In genomic region chr6:137802408-137803182, GRCh38 we compare ENCODE assay signal across 16 cellular contexts.
DNase-seq lines count a peak whose midpoint lies in the region; ATAC-seq, FAIRE-seq and TF ChIP-seq lines count a peak whose summit lies in the region.
"Had no signal": no experiment of that assay in that cellular context is flagged by ENCODE, and none has a peak within 500 bp of the region (broad histone marks: within the 10 kb centered on the region; RNA-seq: fewer than 3 reads in every experiment).

No MANE protein-coding gene starts in this region.

- WGBS in HepG2 (ENCODE audit: low lambda C conversion rate) = 89% methylated on average over 8 of the region's 8 CpGs
- WGBS in right lobe of liver (ENCODE audit: insufficient coverage, low coverage, low lambda C conversion rate, missing lambda C conversion rate) = 67% methylated on average over 4 of the region's 8 CpGs
- WGBS in hepatocyte (ENCODE audit: low lambda C conversion rate, missing lambda C conversion rate) = 73% methylated on average over 8 of the region's 8 CpGs
- 95% methylated on average over 8 of the region's 8 CpGs for WGBS in suprapubic skin

- peak; percentile 78 for ATAC-seq in HepG2
- ATAC-seq in right lobe of liver = no peak
- ATAC-seq in mucosa of descending colon = peak; percentile 37
- ATAC-seq in activated CD4-positive, CD25-positive, alpha-beta regulatory T cell treated with anti-CD3 and anti-CD28 coated beads, Interleukin-2, amount 50 U/mL, for 24 hours = no peak
- ATAC-seq: CD8-positive, alpha-beta T cell; GM12878 had no signal

- no peaks in the 10 kb centered on the region for H3K79me2 ChIP-seq in HepG2 (ENCODE audit: insufficient read depth, low read length)
- H3K79me2 ChIP-seq in hepatocyte = no peaks in the 10 kb centered on the region

- H3K9me2 ChIP-seq in hepatocyte (replicated peaks; ENCODE audit: insufficient read depth) = no peaks in the 10 kb centered on the region

- no peak overlapping the region for H3K9ac ChIP-seq in HepG2 (ENCODE audit: insufficient read depth, low read depth, low read length)
- H3K9ac ChIP-seq: BLaER1 treated with 17β-estradiol and CSF1 and Interleukin-3, amounts not matched to agents 10 nM and 100 nM; GM23248 had no signal

- H3K4me3 ChIP-seq in HepG2 (replicated peaks in 1 of 3; ENCODE audit: insufficient read depth in 1 of 3, low read depth in 2 of 3, low read length in 3 of 3) (no peak overlapping the region), right lobe of liver (no peak overlapping the region), hepatocyte (no peak overlapping the region), mucosa of descending colon (no peak overlapping the region), suprapubic skin (no peak overlapping the region)
- H3K4me3 ChIP-seq: BLaER1 treated with 17β-estradiol and CSF1 and Interleukin-3, amounts not matched to agents 10 nM and 100 nM; GM12878; GM23248; HAP-1 had no signal

- H2AFZ ChIP-seq in HepG2 (ENCODE audit: low read length) = no peak overlapping the region
- H2AFZ ChIP-seq in hepatocyte = no peak overlapping the region
- H2AFZ ChIP-seq: GM23248 had no signal

- H3K27me3 ChIP-seq in HepG2 (ENCODE audit: control insufficient read depth in 1 of 2, insufficient read depth in 2 of 2, low read length in 2 of 2) (no peaks in the 10 kb centered on the region), right lobe of liver (no peaks in the 10 kb centered on the region), hepatocyte (no peaks in the 10 kb centered on the region), suprapubic skin (no peaks in the 10 kb centered on the region)
- H3K27me3 ChIP-seq: BLaER1 treated with 17β-estradiol and CSF1 and Interleukin-3, amounts not matched to agents 10 nM and 100 nM had no signal

- DNase-seq in HepG2 (ENCODE audit: low spot score) = peak; percentile 87
- DNase-seq in right lobe of liver = no peak
- DNase-seq in hepatocyte (ENCODE audit: low spot score) = peak; percentile 37
- DNase-seq in mucosa of descending colon = no peak
- DNase-seq in suprapubic skin (ENCODE audit: low spot score in 2 of 2) = no peak
- DNase-seq in OCI-M1 (lab: John Stamatoyannopoulos, UW) = no peak
- DNase-seq: CD8-positive, alpha-beta T cell; DMS 273 treated with DMSO at 0.1 percent for 48 hours; DMS53; DND-41; EL; GM23248 had no signal

- peak in 1 of 2 experiments; percentile 76; a peak in 2 of 4 replicates for TF ChIP-seq EP300 in HepG2 (IDR thresholded peaks at IDR 0.05; ENCODE audit: low read depth in 2 of 2, low read length in 2 of 2)
- TF ChIP-seq EP300 in HepG2 (CRISPR knock-in tag; IDR thresholded peaks at IDR 0.05; ENCODE audit: borderline replicate concordance) = no peak; the same call in 1 of the 2 replicates
- no peak for TF ChIP-seq EP300 in suprapubic skin (IDR thresholded peaks at IDR 0.05)

- intact Hi-C loops in HepG2 (cut with micrococcal nuclease; ENCODE audit: unreplicated experiment) = loop anchor here (10.0 kb wide), 1 partner anchor 142 kb away; no protein-coding TSS in a partner anchor
- intact Hi-C loops in right lobe of liver (cut with DNase I) = no loop called here
- intact Hi-C loops in mucosa of descending colon (cut with DNase I, micrococcal nuclease) = no loop called here

- TF ChIP-seq POLR2A in HepG2 (IDR thresholded peaks at IDR 0.05; ENCODE audit: insufficient read depth in 1 of 2, low read depth in 2 of 2, low read length in 2 of 2) (no peak), right lobe of liver (IDR thresholded peaks at IDR 0.05) (no peak), suprapubic skin (IDR thresholded peaks at IDR 0.05) (no peak)

- H3K4me2 ChIP-seq in HepG2 (ENCODE audit: low read depth, low read length) (peak overlapping the region; percentile 30), hepatocyte (peak overlapping the region; percentile 18)
- H3K4me2 ChIP-seq: BLaER1 treated with 17β-estradiol and CSF1 and Interleukin-3, amounts not matched to agents 10 nM and 100 nM had no signal

- no peaks in the 10 kb centered on the region for H4K20me1 ChIP-seq in HepG2 (ENCODE audit: insufficient read depth, low read length)
- H4K20me1 ChIP-seq in hepatocyte (ENCODE audit: insufficient read depth, poor library complexity, severe bottlenecking) = no peaks in the 10 kb centered on the region
- H4K20me1 ChIP-seq: BLaER1 treated with 17β-estradiol and CSF1 and Interleukin-3, amounts not matched to agents 10 nM and 100 nM had no signal

- CTCF ChIA-PET in HepG2 (lab: Yijun Ruan, JAX; ENCODE audit: low intra/inter-chr PET ratio, low total read pairs) = no interaction called here

- FAIRE-seq in HepG2 (lab: Jason Lieb, UNC) = peak; percentile 37
- FAIRE-seq: GM12878 had no signal

- TF ChIP-seq RAD21 in HepG2 (CRISPR knock-in tag; IDR thresholded peaks at IDR 0.05) = no peak

- H3K9me3 ChIP-seq in HepG2 (ENCODE audit: low read length) = no peaks in the 10 kb centered on the region
- no peaks in the 10 kb centered on the region for H3K9me3 ChIP-seq in right lobe of liver
- no peaks in the 10 kb centered on the region for H3K9me3 ChIP-seq in hepatocyte (ENCODE audit: low read depth)
- H3K9me3 ChIP-seq in mucosa of descending colon = no peaks in the 10 kb centered on the region
- no peaks in the 10 kb centered on the region for H3K9me3 ChIP-seq in suprapubic skin
- H3K9me3 ChIP-seq: HAP-1 had no signal

- H3K27ac ChIP-seq in HepG2 (ENCODE audit: extremely low read length, insufficient read depth, low read length) (peak overlapping the region; percentile 48), right lobe of liver (no peak overlapping the region), hepatocyte (peak overlapping the region; percentile 86), suprapubic skin (no peak overlapping the region)
- H3K27ac ChIP-seq: BLaER1 treated with 17β-estradiol and CSF1 and Interleukin-3, amounts not matched to agents 10 nM and 100 nM; GM23248 had no signal

- H3K36me3 ChIP-seq in HepG2 (replicated peaks in 1 of 2; ENCODE audit: control insufficient read depth in 1 of 2, insufficient read depth in 2 of 2, low read length in 2 of 2) (no peaks in the 10 kb centered on the region), right lobe of liver (no peaks in the 10 kb centered on the region), hepatocyte (replicated peaks; ENCODE audit: insufficient read depth, low read depth) (no peaks in the 10 kb centered on the region), mucosa of descending colon (ENCODE audit: low read depth) (no peaks in the 10 kb centered on the region), suprapubic skin (no peaks in the 10 kb centered on the region)
- H3K36me3 ChIP-seq: BLaER1 treated with 17β-estradiol and CSF1 and Interleukin-3, amounts not matched to agents 10 nM and 100 nM; HAP-1 had no signal

- H3K4me1 ChIP-seq in HepG2 (ENCODE audit: insufficient read depth, low read length) (peaks cover 86% of the 10 kb centered on the region), right lobe of liver (no peaks in the 10 kb centered on the region), hepatocyte (ENCODE audit: insufficient read depth) (peaks cover 31% of the 10 kb centered on the region), mucosa of descending colon (ENCODE audit: low read depth) (peaks cover 18% of the 10 kb centered on the region), suprapubic skin (peaks cover 24% of the 10 kb centered on the region)
- H3K4me1 ChIP-seq: HAP-1 had no signal

- no TSS peak for BruUV-seq in HepG2 (replicated peaks; lab: Mats Ljungman, UMichigan)

- in situ Hi-C loops in HepG2 (cut with HindIII; ENCODE audit: extremely low pct_ligation_motif_present, low pct_unique_long_range_greater_than_20kb) = loop anchor here (5.0 to 10.0 kb wide), 2 partner anchors 62 to 70 kb away; partner anchors contain the start of gene TNFAIP3

- POLR2A ChIA-PET in HepG2 (lab: Yijun Ruan, JAX) = no interaction called here

- TF ChIP-seq CTCF in HepG2 (CRISPR knock-in tag; IDR thresholded peaks at IDR 0.05) (no peak), right lobe of liver (IDR thresholded peaks at IDR 0.05) (no peak), hepatocyte (IDR thresholded peaks at IDR 0.05; ENCODE audit: poor library complexity) (no peak), mucosa of descending colon (IDR thresholded peaks at IDR 0.05) (no peak), suprapubic skin (IDR thresholded peaks at IDR 0.05) (no peak)

TF ChIP-seq in HepG2, 621 proteins besides CTCF, POLR2A, EP300 and RAD21 (continues in another document):
- TF ChIP-seq MEIS1 (CRISPR knock-in tag; IDR thresholded peaks at IDR 0.05; ENCODE audit: borderline replicate concordance) = no peak; the same call in 1 of the 2 replicates
- TF ChIP-seq MZF1 (CRISPR knock-in tag; IDR thresholded peaks at IDR 0.05; ENCODE audit: borderline replicate concordance) = no peak
- TF ChIP-seq ADNP (CRISPR knock-in tag; IDR thresholded peaks at IDR 0.05) = no peak
- no peak for TF ChIP-seq GFI1 (CRISPR knock-in tag; IDR thresholded peaks at IDR 0.05; ENCODE audit: borderline replicate concordance)
- TF ChIP-seq ZFAT (CRISPR knock-in tag; conservative IDR thresholded peaks at IDR 0.05) = no peak
- TF ChIP-seq MEIS2 (CRISPR knock-in tag; IDR thresholded peaks at IDR 0.05) = no peak
- no peak for TF ChIP-seq ZNF281 (CRISPR knock-in tag; IDR thresholded peaks at IDR 0.05; ENCODE audit: borderline replicate concordance)
- TF ChIP-seq ZNF333 (CRISPR knock-in tag; IDR thresholded peaks at IDR 0.05; ENCODE audit: borderline replicate concordance) = no peak
- TF ChIP-seq ZNF530 (CRISPR knock-in tag; IDR thresholded peaks at IDR 0.05; ENCODE audit: low read depth) = no peak
- TF ChIP-seq ZNF34 (CRISPR knock-in tag; IDR thresholded peaks at IDR 0.05; ENCODE audit: borderline replicate concordance) = no peak

Comparison
In these comparisons a context has a peak if more than half of its experiments do, and no peak if none do; other contexts are left out.
1. ATAC-seq: peak in HepG2 (single experiment) and mucosa of descending colon (single experiment); none in right lobe of liver (0 of 4) and activated CD4-positive, CD25-positive, alpha-beta regulatory T cell treated with anti-CD3 and anti-CD28 coated beads, Interleukin-2, amount 50 U/mL, for 24 hours (0 of 2).
2. DNase-seq: peak in HepG2 (single experiment) and hepatocyte (single experiment); none in right lobe of liver (0 of 3), mucosa of descending colon (0 of 3), suprapubic skin (0 of 2) and OCI-M1 (single experiment).
3. H3K27ac ChIP-seq: peak in HepG2 (single experiment) and hepatocyte (single experiment); none in right lobe of liver (0 of 3) and suprapubic skin (single experiment).